10 cellular contexts compared by ENCODE assay signal in the genomic region with DNA sequence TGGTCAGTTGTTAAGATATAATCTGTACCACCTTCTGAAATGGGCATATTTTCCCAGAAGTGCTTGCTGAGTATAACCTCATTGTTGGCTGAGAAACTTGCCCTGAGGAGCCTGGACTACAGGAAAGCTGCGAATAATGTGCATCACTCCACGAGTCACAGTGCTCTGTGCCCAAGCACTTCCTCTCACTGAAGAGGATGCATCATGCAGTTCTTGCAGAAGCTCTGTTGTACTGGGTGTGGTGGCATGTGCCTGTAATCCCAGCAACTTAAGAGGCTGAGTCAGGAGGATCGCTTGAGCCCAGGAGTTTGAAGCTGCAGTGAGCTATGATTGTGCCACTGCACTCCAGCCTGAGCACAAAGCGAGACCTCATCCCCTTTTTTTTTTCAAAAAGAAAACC. TPM values are rescaled to one million over a fixed set of nuclear protein-coding genes. Genes with fewer than 3 reads are reported as not detected.
A peak's percentile ranks its signal among the peaks of the same experiment; 100 is the strongest.
DNase-seq lines count a peak whose midpoint lies in the region; ATAC-seq, FAIRE-seq and TF ChIP-seq lines count a peak whose summit lies in the region.
"Had no signal": no experiment of that assay in that cellular context is flagged by ENCODE, and none has a peak within 500 bp of the region (broad histone marks: within the 10 kb centered on the region; RNA-seq: fewer than 3 reads in every experiment).

No MANE protein-coding gene starts in this region.

- CTCF ChIA-PET in activated CD4-positive, alpha-beta T cell treated with anti-CD3 and anti-CD28 coated beads, Interleukin-2, amount 10 ng/mL, durations not matched to agents 7 days and 5 days (lab: Charles Lee): no interaction called here

- H3K4me3 ChIP-seq in epithelial cell of esophagus (ENCODE audit: low read length): no peak overlapping the region
- no peak overlapping the region for H3K4me3 ChIP-seq in small intestine (ENCODE audit: low read depth in 1 of 2, low read length in 2 of 2)
- H3K4me3 ChIP-seq: esophagus muscularis mucosa had no signal

- TF ChIP-seq CTCF in epithelial cell of esophagus (IDR thresholded peaks at IDR 0.05; ENCODE audit: insufficient read depth, low read depth, low read length, missing control alignments): no peak

- 63 to 77% (median 65%) methylated on average over 4 of the region's 4 CpGs for WGBS in small intestine, 3 donors

- no peaks in the 10 kb centered on the region for H3K9me3 Mint-ChIP-seq in activated CD4-positive, alpha-beta T cell treated with anti-CD3 and anti-CD28 coated beads, Interleukin-2, amount 10 ng/mL, durations not matched to agents 7 days and 5 days

- H3K27ac ChIP-seq in small intestine (ENCODE audit: low read depth in 1 of 2, low read length in 1 of 2): no peak overlapping the region
- H3K27ac ChIP-seq: esophagus muscularis mucosa had no signal

- ATAC-seq in sciatic nerve (peak; percentile 32), HG03097 (IDR thresholded peaks at IDR 0.05; ENCODE audit: low FRiP score, unreplicated experiment) (no peak)

- no peak overlapping the region for H3K4me3 Mint-ChIP-seq in activated CD4-positive, alpha-beta T cell treated with anti-CD3 and anti-CD28 coated beads, Interleukin-2, amount 10 ng/mL, durations not matched to agents 7 days and 5 days

- peaks cover 0 to 2% of the 10 kb centered on the region in 2 donors for H3K36me3 ChIP-seq in small intestine (ENCODE audit: control insufficient read depth in 2 of 2, insufficient read depth in 2 of 2, low read length in 2 of 2)

- no peaks in the 10 kb centered on the region for H3K9me3 ChIP-seq in small intestine (ENCODE audit: control insufficient read depth, low read depth)
- H3K9me3 ChIP-seq: esophagus muscularis mucosa had no signal

- DNase-seq in activated CD4-positive, alpha-beta T cell treated with anti-CD3 and anti-CD28 coated beads, Interleukin-2, amount 10 ng/mL, durations not matched to agents 7 days and 5 days: no peak
- DNase-seq in activated CD4-positive, alpha-beta T cell treated with anti-CD3 and anti-CD28 coated beads for 48 hours: no peak
- DNase-seq in NCI-H460 (ENCODE audit: extremely low read depth, low read depth): peak; percentile 83
- peak; percentile 86 for DNase-seq in epithelial cell of esophagus (ENCODE audit: low read depth)
- DNase-seq in sciatic nerve (ENCODE audit: low spot score): no peak
- no peak for DNase-seq in NCI-H2029 treated with DMSO at 0.1 percent for 48 hours (lab: John Stamatoyannopoulos, UW)
- DNase-seq in small intestine: no peak
- DNase-seq: amygdala had no signal

- intact Hi-C loops in sciatic nerve (cut with DNase I): no loop called here

- peaks cover 41% of the 10 kb centered on the region for H3K36me3 Mint-ChIP-seq in activated CD4-positive, alpha-beta T cell treated with anti-CD3 and anti-CD28 coated beads, Interleukin-2, amount 10 ng/mL, durations not matched to agents 7 days and 5 days (ENCODE audit: low read depth)

- POLR2A ChIA-PET in activated CD4-positive, alpha-beta T cell treated with anti-CD3 and anti-CD28 coated beads, Interleukin-2, amount 10 ng/mL, durations not matched to agents 7 days and 5 days (lab: Charles Lee): interaction anchor here (0.6 kb wide), 1 partner anchor 11 kb away, joined by 7 read pairs; no protein-coding TSS in a partner anchor

- peak overlapping the region; percentile 31 for H3K27ac Mint-ChIP-seq in activated CD4-positive, alpha-beta T cell treated with anti-CD3 and anti-CD28 coated beads, Interleukin-2, amount 10 ng/mL, durations not matched to agents 7 days and 5 days

- no peaks in the 10 kb centered on the region for H3K4me1 ChIP-seq in small intestine (ENCODE audit: control insufficient read depth in 2 of 2, insufficient read depth in 1 of 2, low read depth in 1 of 2, low read length in 1 of 2)

- no peaks in the 10 kb centered on the region for H3K27me3 Mint-ChIP-seq in activated CD4-positive, alpha-beta T cell treated with anti-CD3 and anti-CD28 coated beads, Interleukin-2, amount 10 ng/mL, durations not matched to agents 7 days and 5 days

- H3K4me1 Mint-ChIP-seq in activated CD4-positive, alpha-beta T cell treated with anti-CD3 and anti-CD28 coated beads, Interleukin-2, amount 10 ng/mL, durations not matched to agents 7 days and 5 days: peaks cover 34% of the 10 kb centered on the region

- no peak for FAIRE-seq in small intestine (lab: Jason Lieb, UNC)

- H3K27me3 ChIP-seq in small intestine (ENCODE audit: control insufficient read depth in 2 of 2, insufficient read depth in 2 of 2, low read length in 2 of 2): no peaks in the 10 kb centered on the region
- H3K27me3 ChIP-seq: esophagus muscularis mucosa had no signal

RNA-seq across cellular contexts. Expression of gene DOCK11, which starts 56.9 kb away (rescaled TPM):
- 10 to 100 TPM; 76.6 to 77.8 TPM for total RNA-seq in activated CD4-positive, alpha-beta T cell treated with anti-CD3 and anti-CD28 coated beads, Interleukin-2, amount 10 ng/mL, durations not matched to agents 7 days and 5 days
- 25.0 TPM in 2 replicates for total RNA-seq in NCI-H460 (2014; rRNA removed; shearing (Covaris generic))
- polyA plus RNA-seq in NCI-H460 (2014; cell fraction: nucleus; rRNA removed): 6.3 and 21.2 TPM in 2 replicates
- total RNA-seq in sciatic nerve: 39.5 TPM
- polyA plus RNA-seq in small intestine: 1 to 10 TPM; 1.3 to 8.6 (median 3.2) TPM

Comparison
In these comparisons a context has a peak if more than half of its experiments do, and no peak if none do; other contexts are left out.
1. DNase-seq: peak in NCI-H460 (single experiment) and epithelial cell of esophagus (single experiment); none in activated CD4-positive, alpha-beta T cell treated with anti-CD3 and anti-CD28 coated beads, Interleukin-2, amount 10 ng/mL, durations not matched to agents 7 days and 5 days (single experiment), activated CD4-positive, alpha-beta T cell treated with anti-CD3 and anti-CD28 coated beads for 48 hours (single experiment), sciatic nerve (single experiment), NCI-H2029 treated with DMSO at 0.1 percent for 48 hours (single experiment) and small intestine (single experiment).